In the genomic region with DNA sequence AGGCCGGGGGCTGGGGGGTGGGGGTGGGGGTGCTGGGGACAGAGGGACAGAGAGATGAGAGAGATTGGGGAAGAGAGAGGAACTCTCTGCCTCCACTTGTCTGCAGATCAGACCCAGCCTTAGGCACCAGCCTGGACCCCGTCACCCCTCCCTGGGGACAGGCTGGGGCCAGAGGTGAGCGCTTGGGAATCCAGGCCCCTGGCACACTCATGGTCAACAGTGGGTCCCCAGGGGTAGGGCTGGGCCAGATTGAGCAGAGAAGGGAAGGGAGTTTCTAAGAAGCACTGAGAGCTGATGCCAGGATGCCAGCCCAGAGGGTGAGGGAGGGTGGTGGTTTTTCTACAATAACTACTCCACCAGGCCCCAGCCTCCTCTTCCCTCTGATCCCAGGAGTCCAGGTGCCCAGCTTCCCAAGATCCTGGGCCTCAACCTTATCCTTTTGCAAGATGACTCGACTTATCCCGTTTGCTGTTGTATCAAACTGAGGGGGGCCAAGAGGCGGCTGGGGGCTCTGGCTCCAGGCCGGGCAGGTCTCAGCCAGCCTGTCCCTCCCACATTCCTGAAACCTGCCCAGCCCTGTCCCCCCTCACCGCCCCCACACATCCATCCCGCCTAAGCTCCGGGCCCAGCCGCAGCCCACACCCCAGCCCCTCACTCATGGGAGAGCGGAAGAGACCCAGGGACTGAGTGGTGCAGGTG, we compare ENCODE assay signal across 1 cellular context.
TF ChIP-seq lines count a peak whose summit lies in the region.

No MANE protein-coding gene starts in this region.

TF ChIP-seq in IMR-90, 13 proteins besides CTCF, POLR2A, EP300 and RAD21:
- TF ChIP-seq FOS (IDR thresholded peaks at IDR 0.05; ENCODE audit: low read depth, low read length) (no peak), MXI1 (IDR thresholded peaks at IDR 0.05; ENCODE audit: borderline replicate concordance, low read depth, low read length) (no peak)
TF ChIP-seq in IMR-90: peak in this region for 0.
